1 cellular context compared by ENCODE assay signal in the genomic region with DNA sequence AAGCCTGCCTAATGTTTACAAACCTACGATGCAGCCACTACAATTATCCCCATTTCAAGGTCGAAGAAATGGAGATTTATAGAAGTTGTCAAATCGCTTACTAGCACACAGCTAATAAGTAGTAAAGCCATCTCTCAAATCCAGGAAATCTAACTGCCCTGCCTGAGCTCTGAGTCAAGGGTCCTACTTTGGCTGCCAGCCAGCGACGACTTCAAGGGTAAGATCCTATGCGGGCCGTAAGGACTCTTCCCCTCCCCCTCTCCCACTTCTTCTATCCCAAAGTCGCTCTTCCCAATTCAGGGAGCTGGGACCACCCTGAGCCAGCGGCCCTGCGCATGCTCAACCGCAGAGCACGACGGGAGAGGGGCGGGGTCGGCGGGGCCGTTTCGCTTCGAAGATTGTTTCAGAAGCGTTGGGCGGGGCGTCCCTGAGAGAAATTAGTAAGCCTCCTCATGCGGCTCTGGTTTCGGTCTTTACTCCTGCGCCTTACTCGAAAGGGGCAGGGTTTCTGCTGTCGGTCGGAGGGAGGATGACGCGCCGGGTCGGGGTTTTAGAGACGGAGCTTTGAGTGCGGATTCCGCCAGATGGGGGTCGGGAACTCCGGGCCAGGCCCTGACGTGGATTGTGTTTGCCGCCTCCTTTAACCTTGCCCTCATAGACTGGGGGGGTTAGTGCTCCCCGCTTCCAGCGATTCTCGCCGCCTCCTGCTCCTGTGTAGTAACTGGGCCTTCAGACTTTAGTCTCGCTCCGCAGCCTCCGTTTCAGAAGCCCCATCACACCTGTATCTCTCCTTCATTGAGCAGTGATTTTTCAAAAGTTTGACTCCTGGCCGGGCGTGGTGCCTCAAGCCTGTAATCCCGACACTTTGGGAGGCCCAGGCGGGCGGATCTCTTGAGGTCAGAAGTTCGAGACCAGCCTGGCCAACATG.
TF ChIP-seq lines count a peak whose summit lies in the region.

A gene (plus strand): TSS at position 383 of the 928 bp plus-strand sequence. CDS start 14,603 bp downstream, outside the sequence.

TF ChIP-seq in HepG2, 621 proteins besides CTCF, POLR2A, EP300 and RAD21 (continued from another document and continues in another):
- TF ChIP-seq NFE2L1 (CRISPR knock-in tag; IDR thresholded peaks at IDR 0.05; ENCODE audit: borderline replicate concordance) (no peak), ZNF746 (CRISPR knock-in tag; IDR thresholded peaks at IDR 0.05) (no peak), FOXA1 (IDR thresholded peaks at IDR 0.05) (no peak), FOXA1 (CRISPR knock-in tag; IDR thresholded peaks at IDR 0.05) (no peak), RBAK (CRISPR knock-in tag; IDR thresholded peaks at IDR 0.05) (no peak; the same call in 1 of the 2 replicates), NR2F6 (IDR thresholded peaks at IDR 0.05) (0 out of 2 replicates have a peak, but pooled peaks have one; percentile 11), NR2F6 (CRISPR knock-in tag; IDR thresholded peaks at IDR 0.05) (no peak), MBNL3 (CRISPR knock-in tag; conservative IDR thresholded peaks at IDR 0.05) (no peak), SMARCE1 (IDR thresholded peaks at IDR 0.05; ENCODE audit: borderline replicate concordance) (no peak), RBM22 (optimal IDR thresholded peaks at IDR 0.05; ENCODE audit: low read length) (no peak), POGZ (CRISPR knock-in tag; IDR thresholded peaks at IDR 0.05) (peak; percentile 83), NFRKB (IDR thresholded peaks at IDR 0.05) (no peak), JUND (CRISPR knock-in tag; IDR thresholded peaks at IDR 0.05) (no peak), ZNF556 (CRISPR knock-in tag; IDR thresholded peaks at IDR 0.05; ENCODE audit: borderline replicate concordance) (peak; percentile 65; the same call in 1 of the 2 replicates), FOXC1 (CRISPR knock-in tag; IDR thresholded peaks at IDR 0.05; ENCODE audit: borderline replicate concordance) (no peak; the same call in none of the 2 replicates), ZNF563 (CRISPR knock-in tag; IDR thresholded peaks at IDR 0.05) (no peak), RBM39 (IDR thresholded peaks at IDR 0.05; ENCODE audit: low read depth, low read length, poor library complexity, severe bottlenecking) (peak; percentile 19), ZNF709 (CRISPR knock-in tag; IDR thresholded peaks at IDR 0.05) (no peak), ZNF256 (CRISPR knock-in tag; conservative IDR thresholded peaks at IDR 0.05) (no peak), RXRA (CRISPR knock-in tag; IDR thresholded peaks at IDR 0.05) (no peak), ZNF564 (CRISPR knock-in tag; IDR thresholded peaks at IDR 0.05) (no peak), ZNF772 (CRISPR knock-in tag; IDR thresholded peaks at IDR 0.05) (no peak), GATA4 (IDR thresholded peaks at IDR 0.05; ENCODE audit: borderline replicate concordance, low read depth) (peak; percentile 35; the same call in 1 of the 2 replicates)
- TF ChIP-seq, protein P1, sequence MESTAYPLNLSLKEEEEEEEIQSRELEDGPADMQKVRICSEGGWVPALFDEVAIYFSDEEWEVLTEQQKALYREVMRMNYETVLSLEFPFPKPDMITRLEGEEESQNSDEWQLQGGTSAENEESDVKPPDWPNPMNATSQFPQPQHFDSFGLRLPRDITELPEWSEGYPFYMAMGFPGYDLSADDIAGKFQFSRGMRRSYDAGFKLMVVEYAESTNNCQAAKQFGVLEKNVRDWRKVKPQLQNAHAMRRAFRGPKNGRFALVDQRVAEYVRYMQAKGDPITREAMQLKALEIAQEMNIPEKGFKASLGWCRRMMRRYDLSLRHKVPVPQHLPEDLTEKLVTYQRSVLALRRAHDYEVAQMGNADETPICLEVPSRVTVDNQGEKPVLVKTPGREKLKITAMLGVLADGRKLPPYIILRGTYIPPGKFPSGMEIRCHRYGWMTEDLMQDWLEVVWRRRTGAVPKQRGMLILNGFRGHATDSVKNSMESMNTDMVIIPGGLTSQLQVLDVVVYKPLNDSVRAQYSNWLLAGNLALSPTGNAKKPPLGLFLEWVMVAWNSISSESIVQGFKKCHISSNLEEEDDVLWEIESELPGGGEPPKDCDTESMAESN (CRISPR knock-in tag; conservative IDR thresholded peaks at IDR 0.05): no peak
- TF ChIP-seq, protein P2, sequence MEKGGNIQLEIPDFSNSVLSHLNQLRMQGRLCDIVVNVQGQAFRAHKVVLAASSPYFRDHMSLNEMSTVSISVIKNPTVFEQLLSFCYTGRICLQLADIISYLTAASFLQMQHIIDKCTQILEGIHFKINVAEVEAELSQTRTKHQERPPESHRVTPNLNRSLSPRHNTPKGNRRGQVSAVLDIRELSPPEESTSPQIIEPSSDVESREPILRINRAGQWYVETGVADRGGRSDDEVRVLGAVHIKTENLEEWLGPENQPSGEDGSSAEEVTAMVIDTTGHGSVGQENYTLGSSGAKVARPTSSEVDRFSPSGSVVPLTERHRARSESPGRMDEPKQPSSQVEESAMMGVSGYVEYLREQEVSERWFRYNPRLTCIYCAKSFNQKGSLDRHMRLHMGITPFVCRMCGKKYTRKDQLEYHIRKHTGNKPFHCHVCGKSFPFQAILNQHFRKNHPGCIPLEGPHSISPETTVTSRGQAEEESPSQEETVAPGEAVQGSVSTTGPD (CRISPR knock-in tag; IDR thresholded peaks at IDR 0.05): no peak
- TF ChIP-seq, protein P3, sequence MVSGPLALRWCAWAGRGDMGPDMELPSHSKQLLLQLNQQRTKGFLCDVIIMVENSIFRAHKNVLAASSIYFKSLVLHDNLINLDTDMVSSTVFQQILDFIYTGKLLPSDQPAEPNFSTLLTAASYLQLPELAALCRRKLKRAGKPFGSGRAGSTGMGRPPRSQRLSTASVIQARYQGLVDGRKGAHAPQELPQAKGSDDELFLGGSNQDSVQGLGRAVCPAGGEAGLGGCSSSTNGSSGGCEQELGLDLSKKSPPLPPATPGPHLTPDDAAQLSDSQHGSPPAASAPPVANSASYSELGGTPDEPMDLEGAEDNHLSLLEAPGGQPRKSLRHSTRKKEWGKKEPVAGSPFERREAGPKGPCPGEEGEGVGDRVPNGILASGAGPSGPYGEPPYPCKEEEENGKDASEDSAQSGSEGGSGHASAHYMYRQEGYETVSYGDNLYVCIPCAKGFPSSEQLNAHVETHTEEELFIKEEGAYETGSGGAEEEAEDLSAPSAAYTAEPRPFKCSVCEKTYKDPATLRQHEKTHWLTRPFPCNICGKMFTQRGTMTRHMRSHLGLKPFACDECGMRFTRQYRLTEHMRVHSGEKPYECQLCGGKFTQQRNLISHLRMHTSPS (CRISPR knock-in tag; IDR thresholded peaks at IDR 0.05; ENCODE audit: low read depth): no peak
- TF ChIP-seq, protein P4, sequence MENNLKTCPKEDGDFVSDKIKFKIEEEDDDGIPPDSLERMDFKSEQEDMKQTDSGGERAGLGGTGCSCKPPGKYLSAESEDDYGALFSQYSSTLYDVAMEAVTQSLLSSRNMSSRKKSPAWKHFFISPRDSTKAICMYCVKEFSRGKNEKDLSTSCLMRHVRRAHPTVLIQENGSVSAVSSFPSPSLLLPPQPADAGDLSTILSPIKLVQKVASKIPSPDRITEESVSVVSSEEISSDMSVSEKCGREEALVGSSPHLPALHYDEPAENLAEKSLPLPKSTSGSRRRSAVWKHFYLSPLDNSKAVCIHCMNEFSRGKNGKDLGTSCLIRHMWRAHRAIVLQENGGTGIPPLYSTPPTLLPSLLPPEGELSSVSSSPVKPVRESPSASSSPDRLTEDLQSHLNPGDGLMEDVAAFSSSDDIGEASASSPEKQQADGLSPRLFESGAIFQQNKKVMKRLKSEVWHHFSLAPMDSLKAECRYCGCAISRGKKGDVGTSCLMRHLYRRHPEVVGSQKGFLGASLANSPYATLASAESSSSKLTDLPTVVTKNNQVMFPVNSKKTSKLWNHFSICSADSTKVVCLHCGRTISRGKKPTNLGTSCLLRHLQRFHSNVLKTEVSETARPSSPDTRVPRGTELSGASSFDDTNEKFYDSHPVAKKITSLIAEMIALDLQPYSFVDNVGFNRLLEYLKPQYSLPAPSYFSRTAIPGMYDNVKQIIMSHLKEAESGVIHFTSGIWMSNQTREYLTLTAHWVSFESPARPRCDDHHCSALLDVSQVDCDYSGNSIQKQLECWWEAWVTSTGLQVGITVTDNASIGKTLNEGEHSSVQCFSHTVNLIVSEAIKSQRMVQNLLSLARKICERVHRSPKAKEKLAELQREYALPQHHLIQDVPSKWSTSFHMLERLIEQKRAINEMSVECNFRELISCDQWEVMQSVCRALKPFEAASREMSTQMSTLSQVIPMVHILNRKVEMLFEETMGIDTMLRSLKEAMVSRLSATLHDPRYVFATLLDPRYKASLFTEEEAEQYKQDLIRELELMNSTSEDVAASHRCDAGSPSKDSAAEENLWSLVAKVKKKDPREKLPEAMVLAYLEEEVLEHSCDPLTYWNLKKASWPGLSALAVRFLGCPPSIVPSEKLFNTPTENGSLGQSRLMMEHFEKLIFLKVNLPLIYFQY (CRISPR knock-in tag; IDR thresholded peaks at IDR 0.05; ENCODE audit: borderline replicate concordance): no peak
- TF ChIP-seq, protein P5, sequence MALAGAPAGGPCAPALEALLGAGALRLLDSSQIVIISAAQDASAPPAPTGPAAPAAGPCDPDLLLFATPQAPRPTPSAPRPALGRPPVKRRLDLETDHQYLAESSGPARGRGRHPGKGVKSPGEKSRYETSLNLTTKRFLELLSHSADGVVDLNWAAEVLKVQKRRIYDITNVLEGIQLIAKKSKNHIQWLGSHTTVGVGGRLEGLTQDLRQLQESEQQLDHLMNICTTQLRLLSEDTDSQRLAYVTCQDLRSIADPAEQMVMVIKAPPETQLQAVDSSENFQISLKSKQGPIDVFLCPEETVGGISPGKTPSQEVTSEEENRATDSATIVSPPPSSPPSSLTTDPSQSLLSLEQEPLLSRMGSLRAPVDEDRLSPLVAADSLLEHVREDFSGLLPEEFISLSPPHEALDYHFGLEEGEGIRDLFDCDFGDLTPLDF (CRISPR knock-in tag; IDR thresholded peaks at IDR 0.05): no peak
- TF ChIP-seq, protein P6, sequence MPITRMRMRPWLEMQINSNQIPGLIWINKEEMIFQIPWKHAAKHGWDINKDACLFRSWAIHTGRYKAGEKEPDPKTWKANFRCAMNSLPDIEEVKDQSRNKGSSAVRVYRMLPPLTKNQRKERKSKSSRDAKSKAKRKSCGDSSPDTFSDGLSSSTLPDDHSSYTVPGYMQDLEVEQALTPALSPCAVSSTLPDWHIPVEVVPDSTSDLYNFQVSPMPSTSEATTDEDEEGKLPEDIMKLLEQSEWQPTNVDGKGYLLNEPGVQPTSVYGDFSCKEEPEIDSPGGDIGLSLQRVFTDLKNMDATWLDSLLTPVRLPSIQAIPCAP (CRISPR knock-in tag; IDR thresholded peaks at IDR 0.05; ENCODE audit: low read depth): no peak
- TF ChIP-seq, protein P7, sequence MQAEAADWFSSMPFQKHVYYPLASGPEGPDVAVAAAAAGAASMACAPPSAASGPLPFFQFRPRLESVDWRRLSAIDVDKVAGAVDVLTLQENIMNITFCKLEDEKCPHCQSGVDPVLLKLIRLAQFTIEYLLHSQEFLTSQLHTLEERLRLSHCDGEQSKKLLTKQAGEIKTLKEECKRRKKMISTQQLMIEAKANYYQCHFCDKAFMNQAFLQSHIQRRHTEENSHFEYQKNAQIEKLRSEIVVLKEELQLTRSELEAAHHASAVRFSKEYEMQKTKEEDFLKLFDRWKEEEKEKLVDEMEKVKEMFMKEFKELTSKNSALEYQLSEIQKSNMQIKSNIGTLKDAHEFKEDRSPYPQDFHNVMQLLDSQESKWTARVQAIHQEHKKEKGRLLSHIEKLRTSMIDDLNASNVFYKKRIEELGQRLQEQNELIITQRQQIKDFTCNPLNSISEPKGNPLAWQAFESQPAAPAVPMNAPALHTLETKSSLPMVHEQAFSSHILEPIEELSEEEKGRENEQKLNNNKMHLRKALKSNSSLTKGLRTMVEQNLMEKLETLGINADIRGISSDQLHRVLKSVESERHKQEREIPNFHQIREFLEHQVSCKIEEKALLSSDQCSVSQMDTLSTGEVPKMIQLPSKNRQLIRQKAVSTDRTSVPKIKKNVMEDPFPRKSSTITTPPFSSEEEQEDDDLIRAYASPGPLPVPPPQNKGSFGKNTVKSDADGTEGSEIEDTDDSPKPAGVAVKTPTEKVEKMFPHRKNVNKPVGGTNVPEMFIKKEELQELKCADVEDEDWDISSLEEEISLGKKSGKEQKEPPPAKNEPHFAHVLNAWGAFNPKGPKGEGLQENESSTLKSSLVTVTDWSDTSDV (CRISPR knock-in tag; IDR thresholded peaks at IDR 0.05): peak; percentile 89; the same call in 1 of the 2 replicates
- TF ChIP-seq, protein P8, sequence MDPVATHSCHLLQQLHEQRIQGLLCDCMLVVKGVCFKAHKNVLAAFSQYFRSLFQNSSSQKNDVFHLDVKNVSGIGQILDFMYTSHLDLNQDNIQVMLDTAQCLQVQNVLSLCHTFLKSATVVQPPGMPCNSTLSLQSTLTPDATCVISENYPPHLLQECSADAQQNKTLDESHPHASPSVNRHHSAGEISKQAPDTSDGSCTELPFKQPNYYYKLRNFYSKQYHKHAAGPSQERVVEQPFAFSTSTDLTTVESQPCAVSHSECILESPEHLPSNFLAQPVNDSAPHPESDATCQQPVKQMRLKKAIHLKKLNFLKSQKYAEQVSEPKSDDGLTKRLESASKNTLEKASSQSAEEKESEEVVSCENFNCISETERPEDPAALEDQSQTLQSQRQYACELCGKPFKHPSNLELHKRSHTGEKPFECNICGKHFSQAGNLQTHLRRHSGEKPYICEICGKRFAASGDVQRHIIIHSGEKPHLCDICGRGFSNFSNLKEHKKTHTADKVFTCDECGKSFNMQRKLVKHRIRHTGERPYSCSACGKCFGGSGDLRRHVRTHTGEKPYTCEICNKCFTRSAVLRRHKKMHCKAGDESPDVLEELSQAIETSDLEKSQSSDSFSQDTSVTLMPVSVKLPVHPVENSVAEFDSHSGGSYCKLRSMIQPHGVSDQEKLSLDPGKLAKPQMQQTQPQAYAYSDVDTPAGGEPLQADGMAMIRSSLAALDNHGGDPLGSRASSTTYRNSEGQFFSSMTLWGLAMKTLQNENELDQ (CRISPR knock-in tag; IDR thresholded peaks at IDR 0.05; ENCODE audit: borderline replicate concordance): no peak
- TF ChIP-seq, protein P9, sequence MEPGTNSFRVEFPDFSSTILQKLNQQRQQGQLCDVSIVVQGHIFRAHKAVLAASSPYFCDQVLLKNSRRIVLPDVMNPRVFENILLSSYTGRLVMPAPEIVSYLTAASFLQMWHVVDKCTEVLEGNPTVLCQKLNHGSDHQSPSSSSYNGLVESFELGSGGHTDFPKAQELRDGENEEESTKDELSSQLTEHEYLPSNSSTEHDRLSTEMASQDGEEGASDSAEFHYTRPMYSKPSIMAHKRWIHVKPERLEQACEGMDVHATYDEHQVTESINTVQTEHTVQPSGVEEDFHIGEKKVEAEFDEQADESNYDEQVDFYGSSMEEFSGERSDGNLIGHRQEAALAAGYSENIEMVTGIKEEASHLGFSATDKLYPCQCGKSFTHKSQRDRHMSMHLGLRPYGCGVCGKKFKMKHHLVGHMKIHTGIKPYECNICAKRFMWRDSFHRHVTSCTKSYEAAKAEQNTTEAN (CRISPR knock-in tag; conservative IDR thresholded peaks at IDR 0.05): no peak
- TF ChIP-seq, protein P10, sequence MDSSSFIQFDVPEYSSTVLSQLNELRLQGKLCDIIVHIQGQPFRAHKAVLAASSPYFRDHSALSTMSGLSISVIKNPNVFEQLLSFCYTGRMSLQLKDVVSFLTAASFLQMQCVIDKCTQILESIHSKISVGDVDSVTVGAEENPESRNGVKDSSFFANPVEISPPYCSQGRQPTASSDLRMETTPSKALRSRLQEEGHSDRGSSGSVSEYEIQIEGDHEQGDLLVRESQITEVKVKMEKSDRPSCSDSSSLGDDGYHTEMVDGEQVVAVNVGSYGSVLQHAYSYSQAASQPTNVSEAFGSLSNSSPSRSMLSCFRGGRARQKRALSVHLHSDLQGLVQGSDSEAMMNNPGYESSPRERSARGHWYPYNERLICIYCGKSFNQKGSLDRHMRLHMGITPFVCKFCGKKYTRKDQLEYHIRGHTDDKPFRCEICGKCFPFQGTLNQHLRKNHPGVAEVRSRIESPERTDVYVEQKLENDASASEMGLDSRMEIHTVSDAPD (CRISPR knock-in tag; IDR thresholded peaks at IDR 0.05): no peak
